Comparison of ENCODE assay signal across 34 cellular contexts in the genomic region with DNA sequence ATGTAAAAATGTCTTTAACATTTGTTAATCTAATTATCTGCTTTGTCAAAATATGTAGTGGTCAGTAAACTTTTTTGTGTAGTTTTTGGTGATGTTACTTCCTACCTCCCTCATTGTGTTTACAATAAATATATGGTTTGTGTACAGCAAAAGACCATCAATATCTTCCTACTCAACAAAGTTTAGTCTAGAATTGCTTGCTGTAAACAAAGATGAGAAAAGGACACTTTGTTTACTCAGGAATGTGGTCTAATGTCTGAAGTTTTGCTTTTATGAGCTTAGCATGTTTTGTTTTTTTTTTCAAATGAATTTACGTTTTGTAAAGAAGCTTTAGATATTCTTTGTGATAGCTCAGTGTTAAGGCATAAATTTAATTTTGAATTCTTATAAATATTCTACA.
"Had no signal": no experiment of that assay in that cellular context is flagged by ENCODE, and none has a peak within 500 bp of the region (broad histone marks: within the 10 kb centered on the region; RNA-seq: fewer than 3 reads in every experiment).

No MANE protein-coding gene starts in this region.

- H3K27ac ChIP-seq: KMS-11 had no signal

- H3K9ac ChIP-seq: KMS-11 had no signal

- DNase-seq: Karpas-422, Kasumi-1, KBM-7, KG1, MG63, MM.1S, MV-4-11, NCI-H1048, NCI-H1092, NCI-H1092 treated with DMSO at 0.1 percent for 48 hours, NCI-H1105, NCI-H1105 treated with DMSO at 0.1 percent for 48 hours, NCI-H1417, NCI-H1417 treated with DMSO at 0.1 percent for 48 hours, NCI-H1436, NCI-H1436 treated with DMSO at 0.1 percent for 48 hours, NCI-H146, NCI-H1694, NCI-H1694 treated with DMSO at 0.1 percent for 48 hours, NCI-H187, NCI-H187 treated with DMSO at 0.1 percent for 48 hours, NCI-H1930, NCI-H2029, NCI-H2029 treated with DMSO at 0.1 percent for 48 hours, NCI-H2081, NCI-H2081 treated with DMSO at 0.1 percent for 48 hours, NCI-H2107, NCI-H2171, NCI-H2171 treated with DMSO at 0.1 percent for 48 hours, NCI-H2227 treated with DMSO at 0.1 percent for 48 hours, NCI-H345, NCI-H446, NCI-H446 treated with DMSO at 0.1 percent for 48 hours had no signal

- H3K27me3 ChIP-seq: MG63 had no signal

- H3K36me3 ChIP-seq: MG63 had no signal

- H3K4me2 ChIP-seq: KMS-11 had no signal

- H3K9me3 ChIP-seq: MG63 had no signal

- H3K4me3 ChIP-seq: MG63 had no signal
